ENCODE assay signal across 8 cellular contexts in genomic region chr19:48713864-48714755, GRCh38. TPM values are rescaled to one million over a fixed set of nuclear protein-coding genes. Genes with fewer than 3 reads are reported as not detected.
DNase-seq lines count a peak whose midpoint lies in the region; ATAC-seq and TF ChIP-seq lines count a peak whose summit lies in the region.

No MANE protein-coding gene starts in this region.

- peak overlapping the region; percentile 92 for H3K4me3 Mint-ChIP-seq in neural crest cell

- 0 to 1% (median 1%) methylated on average over 38 to 67 of the region's 67 CpGs for WGBS in stomach, 5 donors

- H3K9me3 ChIP-seq in Loucy (ENCODE audit: insufficient read depth, low read depth, low read length) (no peaks in the 10 kb centered on the region), stomach (peaks cover 0 to 6% (median 2%) of the 10 kb centered on the region in 4 donors)

- no peaks in the 10 kb centered on the region for H3K9me3 Mint-ChIP-seq in neural crest cell

- no peaks in the 10 kb centered on the region for H3F3A ChIP-seq in Loucy (ENCODE audit: low read depth)

- H3K36me3 Mint-ChIP-seq in neural crest cell (ENCODE audit: low read depth): no peaks in the 10 kb centered on the region

- ATAC-seq in foreskin keratinocyte: peak; percentile 90

- peak; percentile 99 for DNase-seq in ELR (ENCODE audit: low read depth)
- peak; percentile 100 for DNase-seq in H7
- peak; percentile 99 for DNase-seq in SHP77 (lab: John Stamatoyannopoulos, UW)
- DNase-seq in activated gamma-delta T cell treated with Interleukin-2 at 50 U/mL for 16 hours: peak; percentile 97
- peak; percentile 96 to 98 for DNase-seq in foreskin keratinocyte
- peak; percentile 98 for DNase-seq in neural crest cell (ENCODE audit: low read depth, low spot score)
- peak; percentile 99 for DNase-seq in stomach

- intact Hi-C loops in stomach (cut with DNase I; ENCODE audit: low total_unique reads): no loop called here

- no peaks in the 10 kb centered on the region for H3K9me2 ChIP-seq in Loucy (replicated peaks; ENCODE audit: low read depth, low read length)

- peak overlapping the region; percentile 45 for H3K27ac ChIP-seq in foreskin keratinocyte
- peak overlapping the region; percentile 67 to 87 (median 83) for H3K27ac ChIP-seq in stomach

- H3K79me2 ChIP-seq in Loucy (ENCODE audit: insufficient read depth, low read length): peaks cover 17% of the 10 kb centered on the region

- peak overlapping the region; percentile 98 for H3K4me2 ChIP-seq in Loucy (ENCODE audit: low read depth, low read length, poor library complexity, severe bottlenecking)

- H3K27me3 Mint-ChIP-seq in neural crest cell (ENCODE audit: low read depth): no peaks in the 10 kb centered on the region

- H3K4me3 ChIP-seq in H7 (ENCODE audit: insufficient read depth, low read depth, low read length) (peak overlapping the region; percentile 89), Loucy (ENCODE audit: low read length, poor library complexity, severe bottlenecking) (peak overlapping the region; percentile 96), stomach (peak overlapping the region; percentile 56 to 65 (median 62))

- H3K27ac Mint-ChIP-seq in neural crest cell (ENCODE audit: unreplicated experiment): peak overlapping the region; percentile 92

- H3K36me3 ChIP-seq in H7 (replicated peaks; ENCODE audit: control insufficient read depth, insufficient read depth, low read length) (no peaks in the 10 kb centered on the region), Loucy (ENCODE audit: insufficient read depth, low read length) (no peaks in the 10 kb centered on the region), stomach (no peaks in the 10 kb centered on the region)

- peak overlapping the region; percentile 98 for H3K9ac ChIP-seq in Loucy (ENCODE audit: low read depth, low read length, poor library complexity, severe bottlenecking)

- TF ChIP-seq CTCF in Loucy (conservative IDR thresholded peaks at IDR 0.05; ENCODE audit: low read length): no peak
- peak; percentile 38 for TF ChIP-seq CTCF in foreskin keratinocyte (conservative IDR thresholded peaks at IDR 0.05)
- no peak for TF ChIP-seq CTCF in neural crest cell (conservative IDR thresholded peaks at IDR 0.05)
- no peak for TF ChIP-seq CTCF in stomach (IDR thresholded peaks at IDR 0.05)

- H3K27me3 ChIP-seq in H7 (ENCODE audit: control insufficient read depth, insufficient read depth, low read length): no peaks in the 10 kb centered on the region
- H3K27me3 ChIP-seq in Loucy (ENCODE audit: insufficient read depth, low read length, poor library complexity, severe bottlenecking): no peaks in the 10 kb centered on the region
- no peaks in the 10 kb centered on the region for H3K27me3 ChIP-seq in foreskin keratinocyte
- no peaks in the 10 kb centered on the region for H3K27me3 ChIP-seq in stomach

- no peaks in the 10 kb centered on the region for H4K20me1 ChIP-seq in Loucy (ENCODE audit: insufficient read depth, low read length, poor library complexity, severe bottlenecking)

- no peak for TF ChIP-seq EP300 in stomach (IDR thresholded peaks at IDR 0.05)

- peak overlapping the region; percentile 95 for H2AFZ ChIP-seq in Loucy (ENCODE audit: low read length)

- H3K4me1 Mint-ChIP-seq in neural crest cell: peaks cover 33% of the 10 kb centered on the region

- TF ChIP-seq POLR2A in stomach (IDR thresholded peaks at IDR 0.05): no peak

- H3K4me1 ChIP-seq in Loucy (ENCODE audit: insufficient read depth, low read length, poor library complexity, severe bottlenecking) (peaks cover 20% of the 10 kb centered on the region), foreskin keratinocyte (peaks cover 6% of the 10 kb centered on the region), stomach (peaks cover 29 to 57% (median 46%) of the 10 kb centered on the region in 4 donors)

RNA-seq across cellular contexts. Expression of gene MAMSTR, which starts 5.4 kb away (rescaled TPM):
- total RNA-seq in H7 (2014; rRNA removed; shearing (Covaris generic)): 1.7 and 2.4 TPM in 2 replicates
- 1.5 and 2.1 TPM in 2 replicates for total RNA-seq in foreskin keratinocyte
- polyA plus RNA-seq in foreskin keratinocyte: 2.6 and 3.8 TPM in 2 replicates
- 2.4 and 2.6 TPM in 2 replicates for total RNA-seq in neural crest cell
- total RNA-seq in stomach: 1 to 10 TPM in 1 of 5 donors, under 1 TPM in 1, not detected in 3; 0.55 to 3.6 TPM
- 1 to 10 TPM in 2 of 3 donors, under 1 TPM in 1; 0.46 to 1.5 (median 1.5) TPM for polyA plus RNA-seq in stomach

RNA-seq across cellular contexts. Expression of gene FUT2, which starts 18.3 kb away (rescaled TPM):
- total RNA-seq in H7 (2014; rRNA removed; shearing (Covaris generic)): 0.78 and 1.8 TPM in 2 replicates
- total RNA-seq in foreskin keratinocyte (3.6 and 3.7 TPM in 2 replicates), neural crest cell (not detected in 2 replicates), stomach (10 to 100 TPM; 23.2 to 42.0 (median 33.2) TPM)
- polyA plus RNA-seq in foreskin keratinocyte (1.4 and 2.4 TPM in 2 replicates), stomach (10 to 100 TPM; 22.7 to 76.8 (median 25.8) TPM)

RNA-seq across cellular contexts. Expression of gene RASIP1, which starts 26.3 kb away (rescaled TPM):
- total RNA-seq in H7 (2014; rRNA removed; shearing (Covaris generic)): 4.5 and 4.6 TPM in 2 replicates
- 11.3 and 12.6 TPM in 2 replicates for total RNA-seq in foreskin keratinocyte
- 16.0 and 18.4 TPM in 2 replicates for polyA plus RNA-seq in foreskin keratinocyte
- 0.59 and 1.0 TPM in 2 replicates for total RNA-seq in neural crest cell
- 10 to 100 TPM in 1 of 5 donors, 1 to 10 TPM in 4; 4.7 to 26.8 (median 8.8) TPM for total RNA-seq in stomach
- polyA plus RNA-seq in stomach: 10 to 100 TPM; 11.1 to 44.9 (median 29.3) TPM

RNA-seq across cellular contexts. Expression of gene IZUMO1, which starts 32.6 kb away (rescaled TPM):
- total RNA-seq in H7 (2014; rRNA removed; shearing (Covaris generic)): 0.18 and 0.24 TPM in 2 replicates
- 0.28 and 0.58 TPM in 2 replicates for total RNA-seq in foreskin keratinocyte
- 0.07 and 0.18 TPM in 2 replicates for polyA plus RNA-seq in foreskin keratinocyte
- 0.23 TPM in 1 of 2 replicates, not detected in the other for total RNA-seq in neural crest cell
- 10 to 100 TPM in 2 of 5 donors, under 1 TPM in 1, not detected in 2; 0.73 to 14.3 (median 10.7) TPM for total RNA-seq in stomach
- 1 to 10 TPM in 1 of 3 donors, under 1 TPM in 1, not detected in 1; 0.62 to 4.0 TPM for polyA plus RNA-seq in stomach

RNA-seq across cellular contexts. Expression of gene FUT1, which starts 38.3 kb away (rescaled TPM):
- total RNA-seq in H7 (2014; rRNA removed; shearing (Covaris generic)): 6.1 and 8.2 TPM in 2 replicates
- total RNA-seq in foreskin keratinocyte: 8.0 and 8.2 TPM in 2 replicates
- 3.9 and 4.0 TPM in 2 replicates for polyA plus RNA-seq in foreskin keratinocyte
- total RNA-seq in neural crest cell: 0.51 and 0.59 TPM in 2 replicates
- 10 to 100 TPM in 2 of 5 donors, 1 to 10 TPM in 2, not detected in 1; 7.0 to 54.5 (median 11.1) TPM for total RNA-seq in stomach
- polyA plus RNA-seq in stomach: 1 to 10 TPM; 7.2 to 7.5 (median 7.2) TPM

Comparison
In these comparisons a context has a peak if more than half of its experiments do, and no peak if none do; other contexts are left out.
1. Peak in every context shown above with its lines: DNase-seq, ATAC-seq, H3K4me3 ChIP-seq and H3K27ac ChIP-seq.